8 cellular contexts compared by ENCODE assay signal in the genomic region with DNA sequence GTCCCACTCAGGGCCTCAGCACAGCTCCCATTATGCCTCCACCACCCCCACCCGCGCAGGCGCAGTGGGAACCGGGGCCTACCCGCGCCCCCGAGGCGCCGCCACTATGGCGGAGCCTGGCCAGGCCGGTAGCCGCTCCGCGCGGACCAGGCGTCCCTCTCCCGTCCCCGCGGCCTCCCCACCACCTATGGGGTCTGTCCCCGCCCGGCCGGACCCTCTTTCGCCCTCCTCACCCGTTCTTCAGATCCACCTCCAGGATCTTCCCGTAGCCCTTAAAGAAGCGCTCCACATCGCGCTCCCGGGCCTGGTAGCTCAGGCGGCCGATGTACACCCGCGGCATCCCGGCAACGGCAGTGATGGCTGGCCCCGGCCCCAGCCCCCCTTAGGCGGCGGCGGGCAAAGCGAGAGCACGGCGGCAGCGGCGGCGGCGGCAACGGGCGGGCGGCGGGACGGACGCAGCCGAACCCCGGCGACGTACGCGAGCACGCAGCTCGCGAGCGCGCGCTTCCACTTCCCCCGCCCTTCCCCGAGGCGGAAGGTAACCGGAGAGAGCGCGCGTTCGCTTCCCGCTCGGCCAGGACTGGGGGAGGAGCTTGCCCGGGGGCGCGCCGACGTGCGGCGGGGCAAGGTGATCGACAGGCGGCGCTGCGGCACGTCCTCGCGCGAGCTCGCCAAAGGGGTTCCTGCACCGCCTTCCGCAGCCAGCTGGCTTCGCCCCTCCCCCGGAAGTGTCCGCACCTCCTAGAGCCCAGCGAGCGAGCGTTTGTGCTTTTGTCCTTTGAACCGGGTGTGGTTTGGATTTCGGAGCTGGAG. TPM values are rescaled to one million over a fixed set of nuclear protein-coding genes. Genes with fewer than 3 reads are reported as not detected.
DNase-seq lines count a peak whose midpoint lies in the region; ATAC-seq and TF ChIP-seq lines count a peak whose summit lies in the region.

A gene (minus strand): TSS at position 488 of the 813 bp plus-strand sequence. CDS start 148 bp downstream, at position 340.

- intact Hi-C loops in breast epithelium (cut with DNase I; ENCODE audit: low total_unique reads), result loop anchor here (2.0 kb wide), 1 partner anchor 295 kb away; no protein-coding TSS in a partner anchor

- H3K27me3 ChIP-seq in breast epithelium (no peaks in the 10 kb centered on the region), iPS-18a (ENCODE audit: control insufficient read depth, insufficient read depth, low read length) (no peaks in the 10 kb centered on the region), skeletal muscle tissue (ENCODE audit: control insufficient read depth in 3 of 3, insufficient read depth in 3 of 3, low read length in 3 of 3) (no peaks in the 10 kb centered on the region)

- TF ChIP-seq CTCF in VCaP (conservative IDR thresholded peaks at IDR 0.05), result peak; percentile 78
- peak; percentile 58 to 79 (median 78) for TF ChIP-seq CTCF in breast epithelium (IDR thresholded peaks at IDR 0.05)

- DNase-seq in AG08395 (ENCODE audit: low spot score) (peak; percentile 99), NCI-H2196 treated with DMSO at 0.1 percent for 48 hours (lab: John Stamatoyannopoulos, UW; ENCODE audit: unreplicated experiment) (peak; percentile 97), breast epithelium (ENCODE audit: low spot score in 2 of 2) (peak; percentile 98 to 99)

- peak; percentile 80 for ATAC-seq in GM18873 (IDR thresholded peaks at IDR 0.05; ENCODE audit: low FRiP score, unreplicated experiment)
- ATAC-seq in HG03139 (IDR thresholded peaks at IDR 0.05; ENCODE audit: unreplicated experiment), result peak; percentile 83

- peak within 1 kb of the TSS; percentile 98 for H3K9ac ChIP-seq in iPS-18a (ENCODE audit: low read length)
- peak within 1 kb of the TSS; percentile 96 to 100 (median 100) for H3K9ac ChIP-seq in skeletal muscle tissue (ENCODE audit: low read depth in 1 of 3, low read length in 3 of 3)

- H3K4me3 ChIP-seq in breast epithelium, result peak within 1 kb of the TSS; percentile 84 to 97 (median 97)
- peak within 1 kb of the TSS; percentile 93 for H3K4me3 ChIP-seq in iPS-18a (ENCODE audit: low read length)
- peak within 1 kb of the TSS; percentile 90 to 97 (median 94) for H3K4me3 ChIP-seq in skeletal muscle tissue (ENCODE audit: low read length in 3 of 3)

- H3K36me3 ChIP-seq in breast epithelium (no peaks in the 10 kb centered on the region), iPS-18a (ENCODE audit: control insufficient read depth, low read depth, low read length) (peaks cover 20% of the 10 kb centered on the region), skeletal muscle tissue (ENCODE audit: control insufficient read depth in 3 of 3, insufficient read depth in 3 of 3, low read length in 3 of 3) (peaks cover 0 to 6% (median 0%) of the 10 kb centered on the region in 3 donors)

- H3K27ac ChIP-seq in VCaP (peak within 1 kb of the TSS; percentile 99), breast epithelium (peak within 1 kb of the TSS; percentile 100), iPS-18a (ENCODE audit: low read length) (peak within 1 kb of the TSS; percentile 78), skeletal muscle tissue (ENCODE audit: low read depth, low read length) (peak within 1 kb of the TSS; percentile 100)

- peaks cover 0 to 9% of the 10 kb centered on the region in 2 donors for H3K4me1 ChIP-seq in breast epithelium
- H3K4me1 ChIP-seq in iPS-18a (ENCODE audit: control insufficient read depth, low read depth, low read length), result peaks cover 30% of the 10 kb centered on the region
- peaks cover 18 to 35% (median 25%) of the 10 kb centered on the region in 3 donors for H3K4me1 ChIP-seq in skeletal muscle tissue (ENCODE audit: control insufficient read depth in 3 of 3, insufficient read depth in 3 of 3, low read length in 3 of 3)

- H3K9me3 ChIP-seq in breast epithelium, result no peaks in the 10 kb centered on the region
- H3K9me3 ChIP-seq in iPS-18a (ENCODE audit: control insufficient read depth, low read depth, low read length), result no peaks in the 10 kb centered on the region
- no peaks in the 10 kb centered on the region for H3K9me3 ChIP-seq in skeletal muscle tissue (ENCODE audit: control insufficient read depth in 3 of 3, low read length in 3 of 3)

- TF ChIP-seq POLR2A in breast epithelium (IDR thresholded peaks at IDR 0.05), result peak; percentile 27

RNA-seq across cellular contexts. Expression of the gene that starts here (rescaled TPM):
- 10 to 100 TPM; 79.7 to 86.2 (median 85.2) TPM for total RNA-seq in breast epithelium
- 39.1 TPM for total RNA-seq in skeletal muscle tissue

Comparison
In these comparisons a context has a peak if more than half of its experiments do, and no peak if none do; other contexts are left out.
1. Peak in every context shown above with its lines: DNase-seq, ATAC-seq, H3K4me3 ChIP-seq and H3K27ac ChIP-seq.